28 cellular contexts compared by ENCODE assay signal in genomic region chr18:49632588-49632987, GRCh38.
"Had no signal": no experiment of that assay in that cellular context is flagged by ENCODE, and none has a peak within 500 bp of the region (broad histone marks: within the 10 kb centered on the region; RNA-seq: fewer than 3 reads in every experiment).

No MANE protein-coding gene starts in this region.

- H3K9me3 ChIP-seq: esophagus muscularis mucosa, mucosa of descending colon, tibial nerve, uterus had no signal

- DNase-seq: activated B cell treated with CpG ODN at 0.5 μM for 24 hours; activated CD4-positive, alpha-beta T cell treated with anti-CD3 and anti-CD28 coated beads for 36 hours; activated CD4-positive, alpha-beta T cell treated with anti-CD3 and anti-CD28 coated beads, Interleukin-2, amount 50 U/mL, for 4 hours; activated CD8-positive, alpha-beta memory T cell treated with anti-CD3 and anti-CD28 coated beads for 24 hours; activated CD8-positive, alpha-beta memory T cell treated with anti-CD3 and anti-CD28 coated beads, Interleukin-2, amount 50 U/mL, for 4 hours; activated T-cell treated with anti-CD3 and anti-CD28 coated beads, Interleukin-2, amount 50 U/mL, for 24 hours; aorta; brain microvascular endothelial cell; dorsolateral prefrontal cortex; effector memory CD8-positive, alpha-beta T cell; glutamatergic neuron; immature natural killer cell; kidney glomerular epithelial cell; mesenchymal stem cell; mucosa of descending colon; posterior cingulate gyrus; stimulated activated CD4-positive, alpha-beta T cell treated with anti-CD3 and anti-CD28 coated beads, Interleukin-4, amount 100 ng/mL, for 4 hours; stimulated activated naive CD8-positive, alpha-beta T cell treated with anti-CD3 and anti-CD28 coated beads, Interleukin-15, Interleukin-2, amounts not matched to agents 100 U/mL and 50 U/mL, for 24 hours; T-helper 9 cell; uterus had no signal

- H3K27me3 ChIP-seq: brain microvascular endothelial cell, esophagus muscularis mucosa, hepatocyte, tibial nerve, uterus had no signal

- H3K36me3 ChIP-seq: brain microvascular endothelial cell, esophagus muscularis mucosa, tibial nerve, uterus had no signal

- H3K4me1 ChIP-seq: uterus had no signal

- FAIRE-seq: colon, endothelial cell of umbilical vein, frontal cortex had no signal

- H3K27ac ChIP-seq: brain microvascular endothelial cell, dorsolateral prefrontal cortex, esophagus muscularis mucosa, hepatocyte, tibial nerve, uterus had no signal

- ATAC-seq: activated CD4-positive, alpha-beta T cell treated with anti-CD3 and anti-CD28 coated beads for 36 hours; activated naive CD4-positive, alpha-beta T cell treated with anti-CD3 and anti-CD28 coated beads, Interleukin-2, amount 50 U/mL, for 72 hours; activated T-helper 17 cell treated with anti-CD3 and anti-CD28 coated beads, Interleukin-2, amount 50 U/mL, for 72 hours; effector memory CD8-positive, alpha-beta T cell; mucosa of descending colon; stimulated activated naive CD8-positive, alpha-beta T cell treated with anti-CD3 and anti-CD28 coated beads, Interleukin-15, Interleukin-2, amounts not matched to agents 100 U/mL and 50 U/mL, for 24 hours had no signal

- H3K4me3 ChIP-seq: dorsolateral prefrontal cortex, esophagus muscularis mucosa, hepatocyte, mucosa of descending colon, tibial nerve, uterus had no signal
